Comparison of ENCODE assay signal across 1 cellular context in genomic region chr1:234533975-234534876, GRCh38.
TF ChIP-seq lines count a peak whose summit lies in the region.

No MANE protein-coding gene starts in this region.

TF ChIP-seq in HEK293, 187 proteins besides CTCF, POLR2A, EP300 and RAD21 (continued from another document and continues in another):
- TF ChIP-seq, protein P1, sequence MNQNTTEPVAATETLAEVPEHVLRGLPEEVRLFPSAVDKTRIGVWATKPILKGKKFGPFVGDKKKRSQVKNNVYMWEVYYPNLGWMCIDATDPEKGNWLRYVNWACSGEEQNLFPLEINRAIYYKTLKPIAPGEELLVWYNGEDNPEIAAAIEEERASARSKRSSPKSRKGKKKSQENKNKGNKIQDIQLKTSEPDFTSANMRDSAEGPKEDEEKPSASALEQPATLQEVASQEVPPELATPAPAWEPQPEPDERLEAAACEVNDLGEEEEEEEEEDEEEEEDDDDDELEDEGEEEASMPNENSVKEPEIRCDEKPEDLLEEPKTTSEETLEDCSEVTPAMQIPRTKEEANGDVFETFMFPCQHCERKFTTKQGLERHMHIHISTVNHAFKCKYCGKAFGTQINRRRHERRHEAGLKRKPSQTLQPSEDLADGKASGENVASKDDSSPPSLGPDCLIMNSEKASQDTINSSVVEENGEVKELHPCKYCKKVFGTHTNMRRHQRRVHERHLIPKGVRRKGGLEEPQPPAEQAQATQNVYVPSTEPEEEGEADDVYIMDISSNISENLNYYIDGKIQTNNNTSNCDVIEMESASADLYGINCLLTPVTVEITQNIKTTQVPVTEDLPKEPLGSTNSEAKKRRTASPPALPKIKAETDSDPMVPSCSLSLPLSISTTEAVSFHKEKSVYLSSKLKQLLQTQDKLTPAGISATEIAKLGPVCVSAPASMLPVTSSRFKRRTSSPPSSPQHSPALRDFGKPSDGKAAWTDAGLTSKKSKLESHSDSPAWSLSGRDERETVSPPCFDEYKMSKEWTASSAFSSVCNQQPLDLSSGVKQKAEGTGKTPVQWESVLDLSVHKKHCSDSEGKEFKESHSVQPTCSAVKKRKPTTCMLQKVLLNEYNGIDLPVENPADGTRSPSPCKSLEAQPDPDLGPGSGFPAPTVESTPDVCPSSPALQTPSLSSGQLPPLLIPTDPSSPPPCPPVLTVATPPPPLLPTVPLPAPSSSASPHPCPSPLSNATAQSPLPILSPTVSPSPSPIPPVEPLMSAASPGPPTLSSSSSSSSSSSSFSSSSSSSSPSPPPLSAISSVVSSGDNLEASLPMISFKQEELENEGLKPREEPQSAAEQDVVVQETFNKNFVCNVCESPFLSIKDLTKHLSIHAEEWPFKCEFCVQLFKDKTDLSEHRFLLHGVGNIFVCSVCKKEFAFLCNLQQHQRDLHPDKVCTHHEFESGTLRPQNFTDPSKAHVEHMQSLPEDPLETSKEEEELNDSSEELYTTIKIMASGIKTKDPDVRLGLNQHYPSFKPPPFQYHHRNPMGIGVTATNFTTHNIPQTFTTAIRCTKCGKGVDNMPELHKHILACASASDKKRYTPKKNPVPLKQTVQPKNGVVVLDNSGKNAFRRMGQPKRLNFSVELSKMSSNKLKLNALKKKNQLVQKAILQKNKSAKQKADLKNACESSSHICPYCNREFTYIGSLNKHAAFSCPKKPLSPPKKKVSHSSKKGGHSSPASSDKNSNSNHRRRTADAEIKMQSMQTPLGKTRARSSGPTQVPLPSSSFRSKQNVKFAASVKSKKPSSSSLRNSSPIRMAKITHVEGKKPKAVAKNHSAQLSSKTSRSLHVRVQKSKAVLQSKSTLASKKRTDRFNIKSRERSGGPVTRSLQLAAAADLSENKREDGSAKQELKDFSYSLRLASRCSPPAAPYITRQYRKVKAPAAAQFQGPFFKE (tag by site-specific recombination; IDR thresholded peaks at IDR 0.05; ENCODE audit: borderline replicate concordance), result no peak
- TF ChIP-seq ZFHX2 (tag by site-specific recombination; conservative IDR thresholded peaks at IDR 0.05) (no peak), SP2 (tag by site-specific recombination; IDR thresholded peaks at IDR 0.05) (no peak), ZNF433 (tag by site-specific recombination; IDR thresholded peaks at IDR 0.05; ENCODE audit: low read depth) (no peak), KLF1 (tag by site-specific recombination; IDR thresholded peaks at IDR 0.05) (no peak), ZNF2 (tag by site-specific recombination; IDR thresholded peaks at IDR 0.05) (peak; percentile 36; the same call in 1 of the 2 replicates), YY1 (tag by site-specific recombination; IDR thresholded peaks at IDR 0.05) (no peak), ZNF184 (tag by site-specific recombination; IDR thresholded peaks at IDR 0.05) (no peak), ZNF544 (tag by site-specific recombination; IDR thresholded peaks at IDR 0.05) (no peak), ZNF239 (tag by site-specific recombination; IDR thresholded peaks at IDR 0.05) (no peak), ZNF138 (tag by site-specific recombination; IDR thresholded peaks at IDR 0.05; ENCODE audit: borderline replicate concordance) (no peak), MZF1 (tag by site-specific recombination; IDR thresholded peaks at IDR 0.05; ENCODE audit: borderline replicate concordance) (0 out of 2 replicates have a peak, but pooled peaks have one; percentile 49), ZNF335 (tag by site-specific recombination; conservative IDR thresholded peaks at IDR 0.05) (peak; percentile 65), ZNF521 (tag by site-specific recombination; IDR thresholded peaks at IDR 0.05) (no peak), ZNF747 (tag by site-specific recombination; IDR thresholded peaks at IDR 0.05) (no peak), ZNF146 (tag by site-specific recombination; IDR thresholded peaks at IDR 0.05) (no peak), ZNF768 (tag by site-specific recombination; IDR thresholded peaks at IDR 0.05) (no peak), ZNF629 (tag by site-specific recombination; IDR thresholded peaks at IDR 0.05) (peak; percentile 60), ZNF777 (tag by site-specific recombination; IDR thresholded peaks at IDR 0.05; ENCODE audit: borderline replicate concordance) (no peak), ZNF404 (tag by site-specific recombination; IDR thresholded peaks at IDR 0.05) (0 out of 2 replicates have a peak, but pooled peaks have one; percentile 53), ZNF585B (tag by site-specific recombination; IDR thresholded peaks at IDR 0.05) (no peak), TRIM28 (IDR thresholded peaks at IDR 0.05; ENCODE audit: borderline replicate concordance, low read length) (peak; percentile 32; the same call in 1 of the 2 replicates), ZNF248 (tag by site-specific recombination; IDR thresholded peaks at IDR 0.05) (no peak), PRDM6 (tag by site-specific recombination; IDR thresholded peaks at IDR 0.05) (peak; percentile 100), ZNF274 (IDR thresholded peaks at IDR 0.05; ENCODE audit: low read length) (no peak), ZNF274 (tag by site-specific recombination; IDR thresholded peaks at IDR 0.05; ENCODE audit: borderline replicate concordance) (no peak), ZNF473 (tag by site-specific recombination; IDR thresholded peaks at IDR 0.05) (no peak), ZBTB26 (tag by site-specific recombination; optimal IDR thresholded peaks at IDR 0.05) (no peak), ZNF623 (tag by site-specific recombination; IDR thresholded peaks at IDR 0.05) (no peak), ZNF132 (tag by site-specific recombination; IDR thresholded peaks at IDR 0.05; ENCODE audit: borderline replicate concordance) (no peak), ZBTB44 (tag by site-specific recombination; IDR thresholded peaks at IDR 0.05) (peak; percentile 83; the same call in 1 of the 2 replicates), ZNF791 (tag by site-specific recombination; IDR thresholded peaks at IDR 0.05) (no peak), PRDM4 (tag by site-specific recombination; IDR thresholded peaks at IDR 0.05) (no peak), ZNF48 (tag by site-specific recombination; IDR thresholded peaks at IDR 0.05) (no peak), ZSCAN30 (tag by site-specific recombination; IDR thresholded peaks at IDR 0.05) (no peak; the same call in 1 of the 2 replicates), ZNF175 (tag by site-specific recombination; IDR thresholded peaks at IDR 0.05) (no peak), ZNF302 (tag by site-specific recombination; IDR thresholded peaks at IDR 0.05; ENCODE audit: low read depth) (no peak), HOXA7 (CRISPR knock-in tag; IDR thresholded peaks at IDR 0.05; ENCODE audit: borderline replicate concordance) (no peak), ZNF24 (tag by site-specific recombination; IDR thresholded peaks at IDR 0.05) (peak; percentile 97), ZNF626 (tag by site-specific recombination; IDR thresholded peaks at IDR 0.05) (no peak), ZFP3 (tag by site-specific recombination; IDR thresholded peaks at IDR 0.05; ENCODE audit: low read depth) (no peak), ZNF423 (tag by site-specific recombination; IDR thresholded peaks at IDR 0.05) (no peak; the same call in 1 of the 2 replicates), ZNF121 (tag by site-specific recombination; IDR thresholded peaks at IDR 0.05) (no peak), ZNF324 (tag by site-specific recombination; IDR thresholded peaks at IDR 0.05) (no peak; the same call in 1 of the 2 replicates)
- TF ChIP-seq, protein P2, sequence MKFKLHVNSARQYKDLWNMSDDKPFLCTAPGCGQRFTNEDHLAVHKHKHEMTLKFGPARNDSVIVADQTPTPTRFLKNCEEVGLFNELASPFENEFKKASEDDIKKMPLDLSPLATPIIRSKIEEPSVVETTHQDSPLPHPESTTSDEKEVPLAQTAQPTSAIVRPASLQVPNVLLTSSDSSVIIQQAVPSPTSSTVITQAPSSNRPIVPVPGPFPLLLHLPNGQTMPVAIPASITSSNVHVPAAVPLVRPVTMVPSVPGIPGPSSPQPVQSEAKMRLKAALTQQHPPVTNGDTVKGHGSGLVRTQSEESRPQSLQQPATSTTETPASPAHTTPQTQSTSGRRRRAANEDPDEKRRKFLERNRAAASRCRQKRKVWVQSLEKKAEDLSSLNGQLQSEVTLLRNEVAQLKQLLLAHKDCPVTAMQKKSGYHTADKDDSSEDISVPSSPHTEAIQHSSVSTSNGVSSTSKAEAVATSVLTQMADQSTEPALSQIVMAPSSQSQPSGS (tag by site-specific recombination; IDR thresholded peaks at IDR 0.05; ENCODE audit: low read depth), result no peak
- TF ChIP-seq, protein P3, sequence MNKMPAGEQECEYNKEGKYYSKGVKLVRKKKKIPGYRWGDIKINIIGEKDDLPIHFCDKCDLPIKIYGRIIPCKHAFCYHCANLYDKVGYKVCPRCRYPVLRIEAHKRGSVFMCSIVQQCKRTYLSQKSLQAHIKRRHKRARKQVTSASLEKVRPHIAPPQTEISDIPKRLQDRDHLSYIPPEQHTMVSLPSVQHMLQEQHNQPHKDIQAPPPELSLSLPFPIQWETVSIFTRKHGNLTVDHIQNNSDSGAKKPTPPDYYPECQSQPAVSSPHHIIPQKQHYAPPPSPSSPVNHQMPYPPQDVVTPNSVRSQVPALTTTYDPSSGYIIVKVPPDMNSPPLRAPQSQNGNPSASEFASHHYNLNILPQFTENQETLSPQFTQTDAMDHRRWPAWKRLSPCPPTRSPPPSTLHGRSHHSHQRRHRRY (tag by site-specific recombination; IDR thresholded peaks at IDR 0.05), result no peak
- TF ChIP-seq, protein P4, sequence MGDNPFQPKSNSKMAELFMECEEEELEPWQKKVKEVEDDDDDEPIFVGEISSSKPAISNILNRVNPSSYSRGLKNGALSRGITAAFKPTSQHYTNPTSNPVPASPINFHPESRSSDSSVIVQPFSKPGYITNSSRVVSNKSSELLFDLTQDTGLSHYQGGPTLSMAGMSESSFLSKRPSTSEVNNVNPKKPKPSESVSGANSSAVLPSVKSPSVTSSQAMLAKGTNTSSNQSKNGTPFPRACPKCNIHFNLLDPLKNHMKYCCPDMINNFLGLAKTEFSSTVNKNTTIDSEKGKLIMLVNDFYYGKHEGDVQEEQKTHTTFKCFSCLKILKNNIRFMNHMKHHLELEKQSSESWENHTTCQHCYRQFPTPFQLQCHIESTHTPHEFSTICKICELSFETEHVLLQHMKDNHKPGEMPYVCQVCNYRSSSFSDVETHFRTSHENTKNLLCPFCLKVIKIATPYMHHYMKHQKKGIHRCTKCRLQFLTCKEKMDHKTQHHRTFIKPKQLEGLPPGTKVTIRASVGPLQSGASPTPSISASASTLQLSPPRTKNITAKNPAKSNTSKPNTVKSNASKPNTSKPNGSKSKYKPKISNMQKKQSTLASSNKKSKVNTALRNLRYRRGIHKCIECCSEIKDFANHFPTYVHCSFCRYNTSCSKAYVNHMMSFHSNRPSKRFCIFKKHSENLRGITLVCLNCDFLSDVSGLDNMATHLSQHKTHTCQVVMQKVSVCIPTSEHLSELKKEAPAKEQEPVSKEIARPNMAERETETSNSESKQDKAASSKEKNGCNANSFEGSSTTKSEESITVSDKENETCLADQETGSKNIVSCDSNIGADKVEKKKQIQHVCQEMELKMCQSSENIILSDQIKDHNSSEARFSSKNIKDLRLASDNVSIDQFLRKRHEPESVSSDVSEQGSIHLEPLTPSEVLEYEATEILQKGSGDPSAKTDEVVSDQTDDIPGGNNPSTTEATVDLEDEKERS (tag by site-specific recombination; IDR thresholded peaks at IDR 0.05), result no peak
